ENCODE assay signal across 12 cellular contexts in genomic region chr1:160256396-160257046, GRCh38. TPM values are rescaled to one million over a fixed set of nuclear protein-coding genes. Genes with fewer than 3 reads are reported as not detected.
DNase-seq lines count a peak whose midpoint lies in the region; ATAC-seq and TF ChIP-seq lines count a peak whose summit lies in the region.
"Had no signal": no experiment of that assay in that cellular context is flagged by ENCODE, and none has a peak within 500 bp of the region (broad histone marks: within the 10 kb centered on the region; RNA-seq: fewer than 3 reads in every experiment).

No MANE protein-coding gene starts in this region.

- no peaks in the 10 kb centered on the region for H3K27me3 Mint-ChIP-seq in activated T-cell treated with anti-CD3 and anti-CD28 coated beads, Interleukin-2, amount 50 U/mL, for 72 hours (ENCODE audit: low read depth)
- H3K27me3 Mint-ChIP-seq: B cell had no signal

- ATAC-seq in activated T-cell treated with anti-CD3 and anti-CD28 coated beads, Interleukin-2, amount 50 U/mL, for 72 hours (replicated peaks in 1 of 2) = peak in 1 of 2 donors; percentile 31
- ATAC-seq: GM12878 had no signal

- H3K36me3 ChIP-seq in subcutaneous abdominal adipose tissue (ENCODE audit: control insufficient read depth in 5 of 5, insufficient read depth in 5 of 5, low read length in 5 of 5) (peaks cover 0 to 4% (median 0%) of the 10 kb centered on the region in 5 donors), transverse colon (no peaks in the 10 kb centered on the region)

- TF ChIP-seq POLR2A in transverse colon (IDR thresholded peaks at IDR 0.05) = no peak

- peak overlapping the region; percentile 61 for H3K27ac Mint-ChIP-seq in activated T-cell treated with anti-CD3 and anti-CD28 coated beads, Interleukin-2, amount 50 U/mL, for 72 hours
- H3K27ac Mint-ChIP-seq: B cell had no signal

- peaks cover 57% of the 10 kb centered on the region for H3K4me1 Mint-ChIP-seq in activated T-cell treated with anti-CD3 and anti-CD28 coated beads, Interleukin-2, amount 50 U/mL, for 72 hours (ENCODE audit: low read depth)

- peak overlapping the region; percentile 65 for H3K27ac ChIP-seq in subcutaneous abdominal adipose tissue (ENCODE audit: low read depth, low read length)
- H3K27ac ChIP-seq in transverse colon = peak overlapping the region in 1 of 4 donors; percentile 9

- no peak overlapping the region for H3K4me3 ChIP-seq in subcutaneous abdominal adipose tissue (ENCODE audit: low read depth in 1 of 5, low read length in 5 of 5)
- no peak overlapping the region for H3K4me3 ChIP-seq in transverse colon
- H3K4me3 ChIP-seq: GM12878 had no signal

- WGBS in transverse colon (ENCODE audit: low coverage in 1 of 2), 2 donors = 46 to 53% methylated on average over 3 of the region's 3 CpGs

- intact Hi-C loops in transverse colon (cut with DNase I; ENCODE audit: low total_unique reads) (no loop called here), posterior cingulate gyrus (cut with DNase I) (no loop called here)

- in situ Hi-C loops in transverse colon (cut with MboI; ENCODE audit: low pct_ligation_motif_present in 1 of 4, low pct_unique_long_range_greater_than_20kb in 1 of 4, low sequenced_read_pairs in 3 of 4) = loop anchor here in 1 of 4 donors (10.0 kb wide), 1 partner anchor 62 kb away; the partner anchor contains the start of gene CASQ1

- H3K9me3 ChIP-seq in subcutaneous abdominal adipose tissue (ENCODE audit: control insufficient read depth in 5 of 5, low read length in 5 of 5) (no peaks in the 10 kb centered on the region), transverse colon (no peaks in the 10 kb centered on the region)

- TF ChIP-seq EP300 in transverse colon (IDR thresholded peaks at IDR 0.05; ENCODE audit: low read depth) = no peak

- peaks cover 7 to 40% (median 29%) of the 10 kb centered on the region in 5 donors for H3K4me1 ChIP-seq in subcutaneous abdominal adipose tissue (ENCODE audit: control insufficient read depth in 5 of 5, insufficient read depth in 5 of 5, low read length in 5 of 5)
- H3K4me1 ChIP-seq in transverse colon = peaks cover 12 to 64% (median 23%) of the 10 kb centered on the region in 4 donors

- H3K9ac ChIP-seq in subcutaneous abdominal adipose tissue (ENCODE audit: low read length in 5 of 5) = no peak overlapping the region

- DNase-seq in activated T-cell treated with anti-CD3 and anti-CD28 coated beads, Interleukin-2, amount 50 U/mL, for 72 hours = no peak
- no peak for DNase-seq in activated T-cell treated with anti-CD3 and anti-CD28 coated beads, Interleukin-2, amount 50 U/mL, for 48 hours
- DNase-seq in NCI-H446 treated with DMSO at 0.1 percent for 48 hours (lab: John Stamatoyannopoulos, UW) = peak; percentile 65
- DNase-seq in fibroblast of gingiva (ENCODE audit: low read depth) = peak; percentile 66
- no peak for DNase-seq in transverse colon
- no peak for DNase-seq in SW480 (ENCODE audit: low spot score)
- DNase-seq in posterior cingulate gyrus = no peak
- DNase-seq: stimulated activated CD4-positive, alpha-beta T cell treated with anti-CD3 and anti-CD28 coated beads, Interleukin-4, amount 100 ng/mL, for 24 hours; T-helper 2 cell had no signal

- H3K36me3 Mint-ChIP-seq in activated T-cell treated with anti-CD3 and anti-CD28 coated beads, Interleukin-2, amount 50 U/mL, for 72 hours (ENCODE audit: insufficient read depth in 2 of 2) = peaks cover 7 to 30% of the 10 kb centered on the region in 2 donors

- no peaks in the 10 kb centered on the region for H3K27me3 ChIP-seq in subcutaneous abdominal adipose tissue (ENCODE audit: control insufficient read depth in 5 of 5, insufficient read depth in 4 of 5, low read length in 5 of 5)
- no peaks in the 10 kb centered on the region for H3K27me3 ChIP-seq in transverse colon

- H3K9me3 Mint-ChIP-seq in activated T-cell treated with anti-CD3 and anti-CD28 coated beads, Interleukin-2, amount 50 U/mL, for 72 hours = no peaks in the 10 kb centered on the region

- H3K4me3 Mint-ChIP-seq in activated T-cell treated with anti-CD3 and anti-CD28 coated beads, Interleukin-2, amount 50 U/mL, for 72 hours = peak overlapping the region in 1 of 2 donors; percentile 36
- H3K4me3 Mint-ChIP-seq: B cell had no signal

- no peak for TF ChIP-seq CTCF in transverse colon (IDR thresholded peaks at IDR 0.05)

RNA-seq across cellular contexts. Expression of gene DCAF8, which starts 5.8 kb away (rescaled TPM):
- 100 to 1,000 TPM; 246 to 280 TPM for total RNA-seq in activated T-cell treated with anti-CD3 and anti-CD28 coated beads, Interleukin-2, amount 50 U/mL, for 72 hours
- total RNA-seq in transverse colon = 100 to 1,000 TPM; 128 to 279 (median 137) TPM

RNA-seq across cellular contexts. Expression of gene PEX19, which starts 28.4 kb away (rescaled TPM):
- 10 to 100 TPM; 48.8 to 49.1 TPM for total RNA-seq in activated T-cell treated with anti-CD3 and anti-CD28 coated beads, Interleukin-2, amount 50 U/mL, for 72 hours
- total RNA-seq in transverse colon = 10 to 100 TPM; 22.1 to 50.8 (median 32.8) TPM

RNA-seq across cellular contexts. Expression of gene PEA15, which starts 51.3 kb away (rescaled TPM):
- 10 to 100 TPM; 28.3 to 32.8 TPM for total RNA-seq in activated T-cell treated with anti-CD3 and anti-CD28 coated beads, Interleukin-2, amount 50 U/mL, for 72 hours
- 10 to 100 TPM; 25.8 to 92.5 (median 27.3) TPM for total RNA-seq in transverse colon

Comparison
In these comparisons a context has a peak if more than half of its experiments do, and no peak if none do; other contexts are left out.
1. DNase-seq: peak in NCI-H446 treated with DMSO at 0.1 percent for 48 hours (single experiment) and fibroblast of gingiva (single experiment); none in activated T-cell treated with anti-CD3 and anti-CD28 coated beads, Interleukin-2, amount 50 U/mL, for 72 hours (0 of 2), activated T-cell treated with anti-CD3 and anti-CD28 coated beads, Interleukin-2, amount 50 U/mL, for 48 hours (0 of 2), transverse colon (single experiment), SW480 (single experiment) and posterior cingulate gyrus (0 of 10).